ENCODE assay signal across 8 cellular contexts in genomic region chr12:106248177-106248848, GRCh38. TPM values are rescaled to one million over a fixed set of nuclear protein-coding genes. Genes with fewer than 3 reads are reported as not detected.
DNase-seq lines count a peak whose midpoint lies in the region; ATAC-seq and TF ChIP-seq lines count a peak whose summit lies in the region.

No MANE protein-coding gene starts in this region.

- no peak overlapping the region for H3K27ac Mint-ChIP-seq in WTC11
- peak overlapping the region; percentile 62 to 86 for H3K27ac Mint-ChIP-seq in effector memory CD8-positive, alpha-beta T cell

- H3K4me3 Mint-ChIP-seq in WTC11 = peak overlapping the region; percentile 73
- H3K4me3 Mint-ChIP-seq in effector memory CD8-positive, alpha-beta T cell = peak overlapping the region; percentile 68 to 72

- ATAC-seq in GM19023 (IDR thresholded peaks at IDR 0.05; ENCODE audit: unreplicated experiment) (peak; percentile 16), HG03342 (IDR thresholded peaks at IDR 0.05; ENCODE audit: unreplicated experiment) (peak; percentile 10), WTC11 (peak; percentile 28), lung (ENCODE audit: insufficient read depth, low FRiP score) (peak; percentile 10)
- peak; percentile 25 for ATAC-seq in effector memory CD8-positive, alpha-beta T cell (replicated peaks)

- H3K4me1 ChIP-seq in BLaER1 (peaks cover 45% of the 10 kb centered on the region), lung (ENCODE audit: control insufficient read depth in 2 of 2, insufficient read depth in 2 of 2, low read length in 2 of 2) (peaks cover 7 to 10% of the 10 kb centered on the region in 2 donors)

- no peaks in the 10 kb centered on the region; the same call in 1 of the 2 replicates for H3K36me3 Mint-ChIP-seq in WTC11
- peaks cover 23% of the 10 kb centered on the region for H3K36me3 Mint-ChIP-seq in effector memory CD8-positive, alpha-beta T cell (ENCODE audit: insufficient read depth)

- 1% methylated on average over 21 to 55 of the region's 55 CpGs for WGBS in lung, 2 donors

- peaks cover 34% of the 10 kb centered on the region for H4K20me1 ChIP-seq in BLaER1

- H3K4me2 ChIP-seq in BLaER1 = peak overlapping the region; percentile 96

- DNase-seq in WTC11 (ENCODE audit: low spot score) (peak; percentile 53), lung (ENCODE audit: low spot score) (peak; percentile 63), SKM-1 treated with dmso at 0.1 percent for 144 hours (lab: John Stamatoyannopoulos, UW; ENCODE audit: unreplicated experiment) (no peak)
- DNase-seq in effector memory CD8-positive, alpha-beta T cell = peak; percentile 9 to 35 (median 15)
- peak; percentile 13 for DNase-seq in stimulated activated naive CD4-positive, alpha-beta T cell treated with Interleukin-2 at 50 U/mL for 16 hours (lab: John Stamatoyannopoulos, UW)

- no peaks in the 10 kb centered on the region for H3K9me3 Mint-ChIP-seq in WTC11
- no peaks in the 10 kb centered on the region for H3K9me3 Mint-ChIP-seq in effector memory CD8-positive, alpha-beta T cell

- H3K4me3 ChIP-seq in BLaER1 (peak overlapping the region; percentile 90), lung (peak overlapping the region; percentile 64)

- peak overlapping the region; percentile 92 for H3K9ac ChIP-seq in BLaER1

- POLR2A ChIA-PET in WTC11 (lab: Charles Lee) = interaction anchor here (1.1 kb wide), 1 partner anchor 109 kb away, joined by 4 read pairs; the partner anchor contains the start of gene NUAK1

- H3K36me3 ChIP-seq in BLaER1 (peaks cover 19% of the 10 kb centered on the region), lung (ENCODE audit: control insufficient read depth in 2 of 2, insufficient read depth in 2 of 2, low read length in 2 of 2) (no peaks in the 10 kb centered on the region)

- H3K27me3 ChIP-seq in BLaER1 (no peaks in the 10 kb centered on the region), lung (ENCODE audit: control insufficient read depth, insufficient read depth) (no peaks in the 10 kb centered on the region)

- TF ChIP-seq CTCF in WTC11 (IDR thresholded peaks at IDR 0.05) (no peak), lung (IDR thresholded peaks at IDR 0.05; ENCODE audit: control extremely low read depth, extremely low read depth) (no peak)

- H3K9me3 ChIP-seq in BLaER1 (no peaks in the 10 kb centered on the region), lung (ENCODE audit: control insufficient read depth in 2 of 2, insufficient read depth in 1 of 2, low read length in 1 of 2) (no peaks in the 10 kb centered on the region)

- H3K27ac ChIP-seq in BLaER1 = peak overlapping the region; percentile 95
- peak overlapping the region; percentile 99 for H3K27ac ChIP-seq in lung (ENCODE audit: low read depth in 1 of 2, low read length in 1 of 2)

- H3K4me1 Mint-ChIP-seq in WTC11 = peaks cover 28% of the 10 kb centered on the region
- H3K4me1 Mint-ChIP-seq in effector memory CD8-positive, alpha-beta T cell (ENCODE audit: low read depth in 2 of 2) = peaks cover 0 to 7% of the 10 kb centered on the region in 2 donors

- H3K27me3 Mint-ChIP-seq in WTC11 (ENCODE audit: low read depth) = no peaks in the 10 kb centered on the region
- no peaks in the 10 kb centered on the region for H3K27me3 Mint-ChIP-seq in effector memory CD8-positive, alpha-beta T cell

- CTCF ChIA-PET in WTC11 (lab: Charles Lee) = interaction anchor here (0.9 to 1.2 kb wide), 3 partner anchors 22 to 109 kb away, joined by 3 to 4 read pairs (median 3); partner anchors contain the start of gene POLR3B

TF ChIP-seq in WTC11, 78 proteins besides CTCF, POLR2A, EP300 and RAD21:
- TF ChIP-seq FOXK1 (CRISPR knock-in tag; IDR thresholded peaks at IDR 0.05) = no peak
- TF ChIP-seq ZNF232 (CRISPR knock-in tag; IDR thresholded peaks at IDR 0.05) = peak; percentile 66; the same call in 1 of the 2 replicates
- 0 out of 2 replicates have a peak, but pooled peaks have one; percentile 51 for TF ChIP-seq HMGXB4 (CRISPR knock-in tag; IDR thresholded peaks at IDR 0.05)
- 0 out of 2 replicates have a peak, but pooled peaks have one; percentile 9 for TF ChIP-seq ZNF423 (CRISPR knock-in tag; IDR thresholded peaks at IDR 0.05)

RNA-seq across cellular contexts. Expression of gene CKAP4, which starts 0.5 kb away (rescaled TPM):
- 67.2 to 69.6 TPM (median 67.8 TPM) in 3 replicates for total RNA-seq in WTC11 (2021)
- 10 to 100 TPM; 48.3 to 82.6 TPM for total RNA-seq in lung
- 10 to 100 TPM; 15.3 to 82.1 TPM for polyA plus RNA-seq in lung

RNA-seq across cellular contexts. Expression of gene TCP11L2, which starts 54.2 kb away (rescaled TPM):
- total RNA-seq in WTC11 (2021) (11.9 to 12.8 TPM (median 12.3 TPM) in 3 replicates), lung (10 to 100 TPM; 42.5 to 78.5 TPM)
- polyA plus RNA-seq in lung = 1 to 10 TPM; 4.9 to 7.1 TPM
